9 cellular contexts compared by ENCODE assay signal in genomic region chr1:44820945-44821715, GRCh38. TPM values are rescaled to one million over a fixed set of nuclear protein-coding genes. Genes with fewer than 3 reads are reported as not detected.
DNase-seq lines count a peak whose midpoint lies in the region; ATAC-seq and TF ChIP-seq lines count a peak whose summit lies in the region.
"Had no signal": no experiment of that assay in that cellular context is flagged by ENCODE, and none has a peak within 500 bp of the region (broad histone marks: within the 10 kb centered on the region; RNA-seq: fewer than 3 reads in every experiment).

No MANE protein-coding gene starts in this region.

- H3K27me3 Mint-ChIP-seq in activated T-cell treated with anti-CD3 and anti-CD28 coated beads, Interleukin-2, amount 50 U/mL, for 24 hours, result no peaks in the 10 kb centered on the region

- H3K9me3 Mint-ChIP-seq in activated T-cell treated with anti-CD3 and anti-CD28 coated beads, Interleukin-2, amount 50 U/mL, for 24 hours, result no peaks in the 10 kb centered on the region

- no peak overlapping the region for H3K4me3 ChIP-seq in adipocyte (ENCODE audit: low read length)
- H3K4me3 ChIP-seq in mucosa of descending colon, result no peak overlapping the region
- H3K4me3 ChIP-seq in thoracic aorta, result peak overlapping the region; percentile 77

- peak overlapping the region; percentile 88 for H3K4me3 Mint-ChIP-seq in activated T-cell treated with anti-CD3 and anti-CD28 coated beads, Interleukin-2, amount 50 U/mL, for 24 hours

- H3K9ac ChIP-seq in adipocyte (ENCODE audit: low read length), result peak overlapping the region; percentile 97

- H3K27ac Mint-ChIP-seq in activated T-cell treated with anti-CD3 and anti-CD28 coated beads, Interleukin-2, amount 50 U/mL, for 24 hours, result peak overlapping the region; percentile 100

- H3K27ac ChIP-seq in thoracic aorta, result peak overlapping the region; percentile 91 to 97

- no peaks in the 10 kb centered on the region for H3K9me3 ChIP-seq in adipocyte (ENCODE audit: control insufficient read depth, low read length)
- H3K9me3 ChIP-seq in mucosa of descending colon, result no peaks in the 10 kb centered on the region
- H3K9me3 ChIP-seq in thoracic aorta, result no peaks in the 10 kb centered on the region

- intact Hi-C loops in mucosa of descending colon (cut with DNase I, micrococcal nuclease), result no loop called here

- no peak for ATAC-seq in mucosa of descending colon
- ATAC-seq in thoracic aorta (ENCODE audit: insufficient number of reproducible peaks, low FRiP score, low read depth), result no peak
- ATAC-seq in HG03108 (IDR thresholded peaks at IDR 0.05; ENCODE audit: unreplicated experiment), result no peak

- H3K4me1 ChIP-seq in adipocyte (ENCODE audit: control insufficient read depth, insufficient read depth, low read length), result peaks cover 14% of the 10 kb centered on the region
- H3K4me1 ChIP-seq in mucosa of descending colon (ENCODE audit: low read depth), result peaks cover 5% of the 10 kb centered on the region
- peaks cover 3 to 32% of the 10 kb centered on the region in 2 donors for H3K4me1 ChIP-seq in thoracic aorta (ENCODE audit: control insufficient read depth in 1 of 2, low read depth in 2 of 2)

- no peaks in the 10 kb centered on the region for H3K36me3 ChIP-seq in adipocyte (ENCODE audit: control insufficient read depth, insufficient read depth, low read length, severe bottlenecking)
- no peaks in the 10 kb centered on the region for H3K36me3 ChIP-seq in mucosa of descending colon (ENCODE audit: low read depth)
- H3K36me3 ChIP-seq in thoracic aorta, result no peaks in the 10 kb centered on the region

- TF ChIP-seq CTCF in mucosa of descending colon (IDR thresholded peaks at IDR 0.05) (no peak), thoracic aorta (IDR thresholded peaks at IDR 0.05) (no peak)

- no peak for DNase-seq in activated T-cell treated with anti-CD3 and anti-CD28 coated beads, Interleukin-2, amount 50 U/mL, for 24 hours
- DNase-seq in activated T-cell treated with anti-CD3 and anti-CD28 coated beads for 4 hours (no peak), adipocyte (ENCODE audit: low read depth) (no peak), mucosa of descending colon (peak in 2 of 3 donors; percentile 32 to 45), thoracic aorta (ENCODE audit: low spot score) (no peak), NCI-H2029 treated with DMSO at 0.1 percent for 48 hours (lab: John Stamatoyannopoulos, UW) (no peak), NCI-H526 (lab: John Stamatoyannopoulos, UW) (no peak)
- DNase-seq: NCI-H1105 had no signal

- H3K36me3 Mint-ChIP-seq in activated T-cell treated with anti-CD3 and anti-CD28 coated beads, Interleukin-2, amount 50 U/mL, for 24 hours (ENCODE audit: low read depth), result peaks cover 5% of the 10 kb centered on the region

- H3K27me3 ChIP-seq in adipocyte (replicated peaks; ENCODE audit: control insufficient read depth, insufficient read depth, low read length) (no peaks in the 10 kb centered on the region), thoracic aorta (replicated peaks; ENCODE audit: insufficient read depth) (no peaks in the 10 kb centered on the region)

- H3K4me1 Mint-ChIP-seq in activated T-cell treated with anti-CD3 and anti-CD28 coated beads, Interleukin-2, amount 50 U/mL, for 24 hours (ENCODE audit: low read depth), result peaks cover 39% of the 10 kb centered on the region

RNA-seq across cellular contexts. Expression of gene BTBD19, which starts 12.8 kb away (rescaled TPM):
- total RNA-seq in mucosa of descending colon (1 to 10 TPM; 2.8 to 4.4 (median 3.2) TPM), thoracic aorta (10 to 100 TPM; 18.8 to 53.6 TPM)

RNA-seq across cellular contexts. Expression of gene DYNLT4, which starts 14.0 kb away (rescaled TPM):
- total RNA-seq in mucosa of descending colon (1 to 10 TPM in 1 of 3 donors, under 1 TPM in 1, not detected in 1; 0.67 to 1.6 TPM), thoracic aorta (not detected)

RNA-seq across cellular contexts. Expression of gene PLK3, which starts 21.0 kb away (rescaled TPM):
- total RNA-seq in mucosa of descending colon, result 10 to 100 TPM in 2 of 3 donors, 1 to 10 TPM in 1; 6.4 to 14.5 (median 12.0) TPM
- total RNA-seq in thoracic aorta, result 100 to 1,000 TPM; 103 to 142 TPM

RNA-seq across cellular contexts. Expression of gene PTCH2, which starts 21.9 kb away (rescaled TPM):
- total RNA-seq in mucosa of descending colon (1 to 10 TPM in 1 of 3 donors, under 1 TPM in 2; 0.39 to 2.7 (median 0.64) TPM), thoracic aorta (1 to 10 TPM in 1 of 2 donors, under 1 TPM in 1; 0.95 to 1.3 TPM)

RNA-seq across cellular contexts. Expression of gene BEST4, which starts 33.2 kb away (rescaled TPM):
- 100 to 1,000 TPM in 1 of 3 donors, 10 to 100 TPM in 2; 35.1 to 179 (median 94.0) TPM for total RNA-seq in mucosa of descending colon
- total RNA-seq in thoracic aorta, result 1 to 10 TPM in 1 of 2 donors, not detected in 1; 4.1 TPM

Comparison
In these comparisons a context has a peak if more than half of its experiments do, and no peak if none do; other contexts are left out.
1. DNase-seq: peak in mucosa of descending colon (2 of 3); none in activated T-cell treated with anti-CD3 and anti-CD28 coated beads, Interleukin-2, amount 50 U/mL, for 24 hours (single experiment), activated T-cell treated with anti-CD3 and anti-CD28 coated beads for 4 hours (single experiment), adipocyte (single experiment), thoracic aorta (single experiment), NCI-H2029 treated with DMSO at 0.1 percent for 48 hours (single experiment) and NCI-H526 (0 of 2).
2. RNA of gene PLK3, which starts 21.0 kb away (total RNA-seq): 103 to 142 TPM in thoracic aorta; 6.4 to 14.5 TPM in mucosa of descending colon; every median in the first group is over 4 times any median in the second.